20 cellular contexts compared by ENCODE assay signal in genomic region chr1:211986628-211987254, GRCh38.
"Had no signal": no experiment of that assay in that cellular context is flagged by ENCODE, and none has a peak within 500 bp of the region (broad histone marks: within the 10 kb centered on the region; RNA-seq: fewer than 3 reads in every experiment).

No MANE protein-coding gene starts in this region.

- DNase-seq: cerebellar nuclear complex; effector memory CD8-positive, alpha-beta T cell; heart left ventricle; hippocampal formation; kidney glomerular epithelial cell; mammary epithelial cell; naive thymus-derived CD8-positive, alpha-beta T cell; posterior cingulate gyrus; sigmoid colon; stimulated activated CD4-positive, alpha-beta T cell treated with anti-CD3 and anti-CD28 coated beads, Interleukin-2, amount 100 ng/mL, for 24 hours; stimulated activated CD4-positive, alpha-beta T cell treated with anti-CD3 and anti-CD28 coated beads, Interleukin-4, amount 100 ng/mL, for 4 hours; stimulated activated naive CD4-positive, alpha-beta T cell treated with Interleukin-2 at 50 U/mL for 16 hours; testis; transverse colon had no signal

- H3K27ac Mint-ChIP-seq: dendritic cell treated with granulocyte-macrophage colony-stimulating factor and Interleukin-4, amounts not matched to agents 40 ng/mL and 50 ng/mL, for 4 days; effector memory CD8-positive, alpha-beta T cell; naive thymus-derived CD8-positive, alpha-beta T cell had no signal

- H3K27me3 ChIP-seq: heart left ventricle, sigmoid colon, testis, transverse colon had no signal

- H3K9me3 ChIP-seq: heart left ventricle, sigmoid colon, testis, transverse colon had no signal

- ATAC-seq: effector memory CD8-positive, alpha-beta T cell; heart left ventricle; left lobe of liver; naive thymus-derived CD8-positive, alpha-beta T cell had no signal

- H3K9me3 Mint-ChIP-seq: dendritic cell treated with granulocyte-macrophage colony-stimulating factor and Interleukin-4, amounts not matched to agents 40 ng/mL and 50 ng/mL, for 4 days; effector memory CD8-positive, alpha-beta T cell; naive thymus-derived CD8-positive, alpha-beta T cell had no signal

- FAIRE-seq: colon, frontal cortex, islet of Langerhans had no signal

- H3K4me1 ChIP-seq: heart left ventricle, sigmoid colon, testis, transverse colon had no signal

- H3K27ac ChIP-seq: heart left ventricle, sigmoid colon, skin epidermis, testis, transverse colon had no signal

- H3K4me3 Mint-ChIP-seq: dendritic cell treated with granulocyte-macrophage colony-stimulating factor and Interleukin-4, amounts not matched to agents 40 ng/mL and 50 ng/mL, for 4 days; effector memory CD8-positive, alpha-beta T cell; naive thymus-derived CD8-positive, alpha-beta T cell had no signal

- H3K4me3 ChIP-seq: heart left ventricle, sigmoid colon, skin epidermis, testis, transverse colon had no signal

- H3K27me3 Mint-ChIP-seq: dendritic cell treated with granulocyte-macrophage colony-stimulating factor and Interleukin-4, amounts not matched to agents 40 ng/mL and 50 ng/mL, for 4 days; effector memory CD8-positive, alpha-beta T cell; naive thymus-derived CD8-positive, alpha-beta T cell had no signal
